In the genomic region with DNA sequence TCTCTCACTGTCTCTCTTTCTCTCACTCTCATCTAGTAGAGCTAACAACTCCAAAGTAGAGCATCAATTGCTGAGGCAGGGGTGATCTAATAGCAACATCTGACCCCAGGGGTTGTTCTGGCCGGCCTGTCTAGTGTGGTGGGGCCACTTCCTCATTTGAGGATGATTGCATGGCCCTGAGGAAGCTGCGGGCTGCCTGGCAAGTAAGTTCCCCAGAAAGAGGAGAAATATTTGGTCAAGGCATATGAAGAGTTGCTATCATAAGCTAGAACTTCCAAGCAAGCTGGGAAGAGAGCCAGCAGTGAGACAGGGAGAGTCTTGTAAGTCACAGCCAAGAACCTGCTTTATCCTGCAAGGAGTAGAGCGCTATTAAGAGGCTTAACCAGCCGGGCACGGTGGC, we compare ENCODE assay signal across 9 cellular contexts. TPM values are rescaled to one million over a fixed set of nuclear protein-coding genes. Genes with fewer than 3 reads are reported as not detected.
DNase-seq lines count a peak whose midpoint lies in the region; ATAC-seq, FAIRE-seq and TF ChIP-seq lines count a peak whose summit lies in the region.
"Had no signal": no experiment of that assay in that cellular context is flagged by ENCODE, and none has a peak within 500 bp of the region (broad histone marks: within the 10 kb centered on the region; RNA-seq: fewer than 3 reads in every experiment).

No MANE protein-coding gene starts in this region.

- H2AFZ ChIP-seq in MM.1S (ENCODE audit: low read length) = no peak overlapping the region

- H3K27me3 ChIP-seq in MM.1S (replicated peaks; ENCODE audit: insufficient read depth, low read length) = no peaks in the 10 kb centered on the region

- H3K27ac Mint-ChIP-seq in stimulated activated memory B cell treated with anti-CD40 and anti-IgM and Interleukin-4, amounts not matched to agents 10 μg/mL and 1 μg/mL and 100 μg/mL, for 72 hours = no peak overlapping the region

- H3K36me3 Mint-ChIP-seq in stimulated activated memory B cell treated with anti-CD40 and anti-IgM and Interleukin-4, amounts not matched to agents 10 μg/mL and 1 μg/mL and 100 μg/mL, for 72 hours = no peaks in the 10 kb centered on the region

- H3K4me3 ChIP-seq in MM.1S (ENCODE audit: low read length) = no peak overlapping the region
- no peak overlapping the region for H3K4me3 ChIP-seq in fibroblast of the aortic adventitia (ENCODE audit: low read depth, low read length)

- peak overlapping the region; percentile 21; the same call in 1 of the 2 replicates for H3K27ac ChIP-seq in MM.1S (ENCODE audit: low read length)

- H3K4me3 Mint-ChIP-seq in stimulated activated memory B cell treated with anti-CD40 and anti-IgM and Interleukin-4, amounts not matched to agents 10 μg/mL and 1 μg/mL and 100 μg/mL, for 72 hours = no peak overlapping the region

- no peaks in the 10 kb centered on the region for H3K27me3 Mint-ChIP-seq in stimulated activated memory B cell treated with anti-CD40 and anti-IgM and Interleukin-4, amounts not matched to agents 10 μg/mL and 1 μg/mL and 100 μg/mL, for 72 hours

- H3K9ac ChIP-seq in MM.1S (ENCODE audit: low read length) = no peak overlapping the region

- H3K4me1 Mint-ChIP-seq in stimulated activated memory B cell treated with anti-CD40 and anti-IgM and Interleukin-4, amounts not matched to agents 10 μg/mL and 1 μg/mL and 100 μg/mL, for 72 hours = peaks cover 41% of the 10 kb centered on the region

- DNase-seq in GM20000 (ENCODE audit: low spot score) (peak; percentile 30), MM.1S (no peak), fibroblast of the aortic adventitia (ENCODE audit: low read depth) (peak; percentile 21), DMS 273 (lab: John Stamatoyannopoulos, UW; ENCODE audit: unreplicated experiment) (no peak), HuH-7 (ENCODE audit: low spot score) (no peak), activated T-cell treated with anti-CD3 and anti-CD28 coated beads for 4 hours (no peak), HTR-8/SVneo (ENCODE audit: insufficient read length, low spot score) (no peak)

- peaks cover 24% of the 10 kb centered on the region for H3F3A ChIP-seq in MM.1S (ENCODE audit: insufficient read depth, low read length)

- no peak for FAIRE-seq in HTR-8/SVneo (lab: Jason Lieb, UNC)
- FAIRE-seq: G401.6 had no signal

- no peaks in the 10 kb centered on the region for H3K9me2 ChIP-seq in MM.1S (replicated peaks; ENCODE audit: insufficient read depth, low read length)

- no peak overlapping the region for H3K4me2 ChIP-seq in MM.1S (ENCODE audit: low read depth, low read length)

- no peaks in the 10 kb centered on the region for H3K79me2 ChIP-seq in MM.1S (ENCODE audit: low read length)

- no peaks in the 10 kb centered on the region for H4K20me1 ChIP-seq in MM.1S (ENCODE audit: insufficient read depth, low read length)

- no peaks in the 10 kb centered on the region for H3K9me3 ChIP-seq in MM.1S (replicated peaks; ENCODE audit: insufficient read depth, low read length)

- no peaks in the 10 kb centered on the region for H3K36me3 ChIP-seq in MM.1S (replicated peaks; ENCODE audit: insufficient read depth, low read length)

- no peaks in the 10 kb centered on the region for H3K9me3 Mint-ChIP-seq in stimulated activated memory B cell treated with anti-CD40 and anti-IgM and Interleukin-4, amounts not matched to agents 10 μg/mL and 1 μg/mL and 100 μg/mL, for 72 hours

- peaks cover 26% of the 10 kb centered on the region for H3K4me1 ChIP-seq in MM.1S (ENCODE audit: low read length)

- peak; percentile 92 for ATAC-seq in stimulated activated memory B cell treated with anti-CD40 and anti-IgM and Interleukin-4, amounts not matched to agents 10 μg/mL and 1 μg/mL and 100 μg/mL, for 72 hours

- no peak for TF ChIP-seq CTCF in GM20000 (IDR thresholded peaks at IDR 0.05; ENCODE audit: extremely low read depth, missing control alignments)
- TF ChIP-seq CTCF in MM.1S (IDR thresholded peaks at IDR 0.05; ENCODE audit: low read length) = no peak
- TF ChIP-seq CTCF in fibroblast of the aortic adventitia (IDR thresholded peaks at IDR 0.05; ENCODE audit: insufficient read depth, low read length) = no peak

RNA-seq across cellular contexts. Expression of a gene that starts 50.8 kb away (rescaled TPM):
- 24.9 and 40.2 TPM in 2 replicates for total RNA-seq in fibroblast of the aortic adventitia (ENCODE audit: low replicate concordance)

Comparison
In these comparisons a context has a peak if more than half of its experiments do, and no peak if none do; other contexts are left out.
1. DNase-seq: peak in GM20000 (single experiment) and fibroblast of the aortic adventitia (single experiment); none in MM.1S (single experiment), DMS 273 (single experiment), HuH-7 (single experiment), activated T-cell treated with anti-CD3 and anti-CD28 coated beads for 4 hours (single experiment) and HTR-8/SVneo (single experiment).